In the genomic region with DNA sequence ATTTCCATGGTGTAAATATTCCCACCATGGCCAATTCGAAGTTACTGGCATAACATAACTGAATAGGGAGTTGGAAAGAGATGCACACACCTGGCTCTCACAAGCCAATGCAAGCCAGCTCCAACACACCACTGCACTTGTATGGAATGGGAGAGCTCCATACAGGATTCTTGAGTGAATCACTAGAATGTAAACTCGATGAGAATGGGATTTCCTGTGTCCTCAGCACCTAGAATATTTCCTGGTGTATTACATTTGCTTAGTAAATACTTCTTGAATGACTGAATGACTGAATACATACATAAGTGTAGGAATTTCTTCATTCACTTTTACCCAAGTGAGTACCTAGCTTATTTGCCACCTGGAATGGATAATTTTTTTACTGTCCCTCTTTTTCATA, we compare ENCODE assay signal across 18 cellular contexts. TPM values are rescaled to one million over a fixed set of nuclear protein-coding genes. Genes with fewer than 3 reads are reported as not detected.
DNase-seq lines count a peak whose midpoint lies in the region; ATAC-seq and TF ChIP-seq lines count a peak whose summit lies in the region.
"Had no signal": no experiment of that assay in that cellular context is flagged by ENCODE, and none has a peak within 500 bp of the region (broad histone marks: within the 10 kb centered on the region; RNA-seq: fewer than 3 reads in every experiment).

No MANE protein-coding gene starts in this region.

- H3K4me3 ChIP-seq in PC-3 (ENCODE audit: low read length) (no peak overlapping the region), esophagus muscularis mucosa (no peak overlapping the region)
- H3K4me3 ChIP-seq: PC-9 had no signal

- H3K4me1 ChIP-seq in PC-3 (ENCODE audit: insufficient read depth, low read length) (peaks cover 12% of the 10 kb centered on the region), esophagus muscularis mucosa (peaks cover 0 to 3% (median 0%) of the 10 kb centered on the region in 4 donors)

- TF ChIP-seq POLR2A in esophagus muscularis mucosa (IDR thresholded peaks at IDR 0.05; ENCODE audit: low read depth): no peak

- no peak overlapping the region for H3K4me2 ChIP-seq in PC-3 (ENCODE audit: low read length)
- H3K4me2 ChIP-seq: PC-9, SK-N-SH had no signal

- no peaks in the 10 kb centered on the region for H3K9me2 ChIP-seq in PC-3 (replicated peaks; ENCODE audit: low read length)
- H3K9me2 ChIP-seq: SK-N-SH had no signal

- H3K36me3 ChIP-seq in PC-3 (ENCODE audit: low read depth, low read length): no peaks in the 10 kb centered on the region
- H3K36me3 ChIP-seq in esophagus muscularis mucosa: no peaks in the 10 kb centered on the region

- TF ChIP-seq CTCF in PC-3 (conservative IDR thresholded peaks at IDR 0.05; ENCODE audit: low read depth, low read length): no peak
- TF ChIP-seq CTCF in esophagus muscularis mucosa (IDR thresholded peaks at IDR 0.05): no peak

- H2AFZ ChIP-seq in PC-3 (ENCODE audit: low read length): no peak overlapping the region
- H2AFZ ChIP-seq: PC-9 had no signal

- WGBS in esophagus muscularis mucosa: 40% methylated on average over 2 of the region's 2 CpGs

- no peaks in the 10 kb centered on the region for H4K20me1 ChIP-seq in PC-3 (ENCODE audit: low read length)

- H3K9me3 ChIP-seq in PC-3 (ENCODE audit: low read length) (no peaks in the 10 kb centered on the region), esophagus muscularis mucosa (no peaks in the 10 kb centered on the region)
- H3K9me3 ChIP-seq: SK-N-SH had no signal

- CTCF ChIA-PET in PC-3 (lab: Charles Lee): no interaction called here

- BruUV-seq in PC-3 (replicated peaks; lab: Mats Ljungman, UMichigan): no TSS peak

- intact Hi-C loops in PC-3 (cut with micrococcal nuclease): loop anchor here (5.0 to 10.0 kb wide), 2 partner anchors 65 to 628 kb away; no protein-coding TSS in a partner anchor
- intact Hi-C loops in esophagus muscularis mucosa (cut with DNase I): loop anchor here (5.0 kb wide), 1 partner anchor 70 kb away; no protein-coding TSS in a partner anchor
- intact Hi-C loops in left ventricle myocardium superior (cut with micrococcal nuclease): loop anchor here (10.0 kb wide), 1 partner anchor 68 kb away; no protein-coding TSS in a partner anchor

- H3F3A ChIP-seq in PC-3 (ENCODE audit: low read length, unreplicated experiment): no peaks in the 10 kb centered on the region

- ATAC-seq in PC-3 (peak; percentile 86), HG03432 (IDR thresholded peaks at IDR 0.05; ENCODE audit: unreplicated experiment) (no peak), left ventricle myocardium superior (no peak)
- ATAC-seq: T-cell had no signal

- peak; percentile 70 for DNase-seq in DMS53 (lab: John Stamatoyannopoulos, UW)
- peak; percentile 67 for DNase-seq in ELR (ENCODE audit: low read depth)
- peak; percentile 84 for DNase-seq in PC-3
- peak; percentile 37 for DNase-seq in esophagus muscularis mucosa (ENCODE audit: extremely low spot score)
- DNase-seq in DMS 273 treated with DMSO at 0.1 percent for 48 hours (lab: John Stamatoyannopoulos, UW): no peak
- no peak for DNase-seq in DMS79 (lab: John Stamatoyannopoulos, UW)
- DNase-seq in left ventricle myocardium superior: no peak
- DNase-seq: C1 segment of cervical spinal cord, Kasumi-1, NCI-H1105, NCI-H1694, NCI-H446, Right ventricle myocardium superior, SK-N-SH, T-cell had no signal

- H3K27ac ChIP-seq in PC-3 (ENCODE audit: low read length) (no peak overlapping the region), esophagus muscularis mucosa (replicated peaks in 1 of 4) (no peak overlapping the region)
- H3K27ac ChIP-seq: PC-9 had no signal

- POLR2A ChIA-PET in PC-3 (lab: Charles Lee; ENCODE audit: unreplicated experiment): interaction anchor here (0.5 to 0.6 kb wide), 2 partner anchors 53 to 153 kb away, joined by 3 read pairs; no protein-coding TSS in a partner anchor

- H3K9ac ChIP-seq in PC-3 (ENCODE audit: low read length): no peak overlapping the region
- H3K9ac ChIP-seq: SK-N-SH had no signal

- peaks cover 2% of the 10 kb centered on the region; the same call in 1 of the 2 replicates for H3K27me3 ChIP-seq in PC-3 (ENCODE audit: low read length)
- H3K27me3 ChIP-seq in esophagus muscularis mucosa: peaks cover 0 to 32% (median 0%) of the 10 kb centered on the region in 4 donors

- TF ChIP-seq EP300 in esophagus muscularis mucosa (IDR thresholded peaks at IDR 0.05): no peak

- no peaks in the 10 kb centered on the region for H3K79me2 ChIP-seq in PC-3 (ENCODE audit: low read length)

RNA-seq across cellular contexts. Expression of a gene that starts 16.2 kb away (rescaled TPM):
- total RNA-seq in PC-3 (2014; rRNA removed) (45.1 and 53.6 TPM in 2 replicates), esophagus muscularis mucosa (10 to 100 TPM; 30.3 to 42.0 (median 37.9) TPM), left ventricle myocardium superior (33.7 TPM)

RNA-seq across cellular contexts. Expression of a gene that starts 31.3 kb away (rescaled TPM):
- total RNA-seq in PC-3 (2014; rRNA removed) (0.04 and 0.12 TPM in 2 replicates), esophagus muscularis mucosa (under 1 TPM in 2 of 4 donors, not detected in 2; 0.13 to 0.33 TPM), left ventricle myocardium superior (2.4 TPM)
- total RNA-seq: A673 had no signal

RNA-seq across cellular contexts. Expression of a gene that starts 48.7 kb away (rescaled TPM):
- total RNA-seq in PC-3 (2014; rRNA removed): 0.98 and 3.9 TPM in 2 replicates
- 1 to 10 TPM in 1 of 4 donors, under 1 TPM in 3; 0.65 to 1.4 (median 0.83) TPM for total RNA-seq in esophagus muscularis mucosa
- 0.77 TPM for total RNA-seq in left ventricle myocardium superior
- total RNA-seq: A673 had no signal

RNA-seq across cellular contexts. Expression of a gene that starts 50.6 kb away (rescaled TPM):
- total RNA-seq in PC-3 (2014; rRNA removed) (not detected in 2 replicates), esophagus muscularis mucosa (under 1 TPM in 1 of 4 donors, not detected in 3; 0.26 TPM), left ventricle myocardium superior (39.6 TPM)
- total RNA-seq: A673, PC-9 had no signal

Comparison
In these comparisons a context has a peak if more than half of its experiments do, and no peak if none do; other contexts are left out.
1. DNase-seq: peak in DMS53 (single experiment), ELR (single experiment), PC-3 (single experiment) and esophagus muscularis mucosa (single experiment); none in DMS 273 treated with DMSO at 0.1 percent for 48 hours (single experiment), DMS79 (single experiment) and left ventricle myocardium superior (single experiment).